ENCODE assay signal across 18 cellular contexts in genomic region chr4:25904748-25905082, GRCh38. TPM values are rescaled to one million over a fixed set of nuclear protein-coding genes. Genes with fewer than 3 reads are reported as not detected.
DNase-seq lines count a peak whose midpoint lies in the region; ATAC-seq and TF ChIP-seq lines count a peak whose summit lies in the region.
"Had no signal": no experiment of that assay in that cellular context is flagged by ENCODE, and none has a peak within 500 bp of the region (broad histone marks: within the 10 kb centered on the region; RNA-seq: fewer than 3 reads in every experiment).

No MANE protein-coding gene starts in this region.

- peaks cover 0 to 3% (median 2%) of the 10 kb centered on the region in 3 donors for H3K9me3 Mint-ChIP-seq in IgD-negative memory B cell
- peaks cover 6% of the 10 kb centered on the region for H3K9me3 Mint-ChIP-seq in osteocyte (ENCODE audit: unreplicated experiment)

- no peaks in the 10 kb centered on the region for H3K27me3 Mint-ChIP-seq in IgD-negative memory B cell
- H3K27me3 Mint-ChIP-seq in osteocyte (ENCODE audit: unreplicated experiment), result no peaks in the 10 kb centered on the region
- H3K27me3 Mint-ChIP-seq: activated CD4-positive, alpha-beta T cell treated with anti-CD3 and anti-CD28 coated beads for 36 hours; activated CD8-positive, alpha-beta memory T cell treated with anti-CD3 and anti-CD28 coated beads, Interleukin-2, amount 10 ng/mL, durations not matched to agents 7 days and 5 days had no signal

- peaks cover 31 to 43% (median 40%) of the 10 kb centered on the region in 3 donors for H3K4me1 Mint-ChIP-seq in IgD-negative memory B cell
- peaks cover 8% of the 10 kb centered on the region for H3K4me1 Mint-ChIP-seq in osteocyte (ENCODE audit: unreplicated experiment)
- H3K4me1 Mint-ChIP-seq: activated CD8-positive, alpha-beta memory T cell treated with anti-CD3 and anti-CD28 coated beads, Interleukin-2, amount 10 ng/mL, durations not matched to agents 7 days and 5 days had no signal

- peak overlapping the region in 3 of 4 donors; percentile 24 to 75 (median 64) for H3K4me3 Mint-ChIP-seq in IgD-negative memory B cell
- H3K4me3 Mint-ChIP-seq in osteocyte (ENCODE audit: unreplicated experiment), result no peak overlapping the region
- H3K4me3 Mint-ChIP-seq: activated CD4-positive, alpha-beta T cell treated with anti-CD3 and anti-CD28 coated beads for 36 hours; activated CD8-positive, alpha-beta memory T cell treated with anti-CD3 and anti-CD28 coated beads, Interleukin-2, amount 10 ng/mL, durations not matched to agents 7 days and 5 days had no signal

- peak overlapping the region in 7 of 8 donors; percentile 32 to 85 (median 61) for H3K27ac ChIP-seq in spleen
- H3K27ac ChIP-seq: breast epithelium, tibial artery had no signal

- no peak for DNase-seq in spleen
- DNase-seq in T-helper 1 cell, result no peak
- DNase-seq in osteocyte (ENCODE audit: extremely low spot score, unreplicated experiment), result no peak
- no peak for DNase-seq in NCI-H2171 treated with DMSO at 0.1 percent for 48 hours (lab: John Stamatoyannopoulos, UW)
- DNase-seq: activated CD4-positive, alpha-beta T cell treated with anti-CD3 and anti-CD28 coated beads for 36 hours; activated CD8-positive, alpha-beta memory T cell treated with anti-CD3 and anti-CD28 coated beads, Interleukin-2, amount 10 ng/mL, durations not matched to agents 7 days and 5 days; AML-193; Calu3; left colon; midbrain; NCI-H1417 treated with DMSO at 0.1 percent for 48 hours; retina; tibial artery had no signal

- H3K27ac Mint-ChIP-seq in IgD-negative memory B cell (peak overlapping the region; percentile 47 to 93 (median 64)), osteocyte (ENCODE audit: unreplicated experiment) (no peak overlapping the region)
- H3K27ac Mint-ChIP-seq: activated CD4-positive, alpha-beta T cell treated with anti-CD3 and anti-CD28 coated beads for 36 hours; activated CD8-positive, alpha-beta memory T cell treated with anti-CD3 and anti-CD28 coated beads, Interleukin-2, amount 10 ng/mL, durations not matched to agents 7 days and 5 days had no signal

- no peaks in the 10 kb centered on the region for H3K36me3 ChIP-seq in spleen
- H3K36me3 ChIP-seq: breast epithelium, tibial artery had no signal

- TF ChIP-seq CTCF in spleen (IDR thresholded peaks at IDR 0.05 in 8 of 11, conservative IDR thresholded peaks at IDR 0.05 in 3 of 11), result no peak
- no peak for TF ChIP-seq CTCF in osteocyte (IDR thresholded peaks at IDR 0.05)

- peaks cover 3 to 27% (median 19%) of the 10 kb centered on the region in 6 donors for H3K4me1 ChIP-seq in spleen
- H3K4me1 ChIP-seq: breast epithelium, tibial artery had no signal

- intact Hi-C loops in spleen (cut with DNase I; ENCODE audit: low total_unique reads), result no loop called here

- H3K36me3 Mint-ChIP-seq in IgD-negative memory B cell (peaks cover 2% of the 10 kb centered on the region), osteocyte (ENCODE audit: unreplicated experiment) (no peaks in the 10 kb centered on the region)

- WGBS in spleen, 5 donors, result 83 to 90% (median 84%) methylated on average over 3 of the region's 3 CpGs

- H3K4me3 ChIP-seq in spleen, result no peak overlapping the region
- H3K4me3 ChIP-seq: breast epithelium, tibial artery had no signal

- no peak for TF ChIP-seq POLR2A in spleen (IDR thresholded peaks at IDR 0.05)

- H3K27me3 ChIP-seq in spleen (replicated peaks in 1 of 7), result no peaks in the 10 kb centered on the region
- H3K27me3 ChIP-seq: breast epithelium had no signal

- H3K9me3 ChIP-seq in spleen, result no peaks in the 10 kb centered on the region
- H3K9me3 ChIP-seq: breast epithelium, tibial artery had no signal

- peak; percentile 47 for ATAC-seq in GM18868 (IDR thresholded peaks at IDR 0.05; ENCODE audit: unreplicated experiment)
- ATAC-seq in GM21786 (IDR thresholded peaks at IDR 0.05; ENCODE audit: unreplicated experiment), result peak; percentile 26
- no peak for ATAC-seq in HG02623 (IDR thresholded peaks at IDR 0.05; ENCODE audit: unreplicated experiment)
- ATAC-seq: activated CD4-positive, alpha-beta T cell treated with anti-CD3 and anti-CD28 coated beads for 36 hours; activated CD8-positive, alpha-beta memory T cell treated with anti-CD3 and anti-CD28 coated beads, Interleukin-2, amount 10 ng/mL, durations not matched to agents 7 days and 5 days; left colon had no signal

RNA-seq across cellular contexts. Expression of gene SMIM20, which starts 9.3 kb away (rescaled TPM):
- polyA plus RNA-seq in IgD-negative memory B cell (65.3 TPM), spleen (10 to 100 TPM; 39.7 to 61.0 (median 45.8) TPM)
- total RNA-seq in spleen (10 to 100 TPM; 15.7 to 25.9 (median 20.2) TPM), osteocyte (28.4 and 29.4 TPM in 2 replicates)

RNA-seq across cellular contexts. Expression of gene SEL1L3, which starts 41.9 kb away (rescaled TPM):
- polyA plus RNA-seq in IgD-negative memory B cell, result 174 TPM
- total RNA-seq in spleen, result 100 to 1,000 TPM; 125 to 319 (median 133) TPM
- polyA plus RNA-seq in spleen, result 100 to 1,000 TPM in 1 of 3 donors, 10 to 100 TPM in 2; 59.0 to 102 (median 81.3) TPM
- 28.0 and 31.5 TPM in 2 replicates for total RNA-seq in osteocyte
